ENCODE assay signal across 9 cellular contexts in the genomic region with DNA sequence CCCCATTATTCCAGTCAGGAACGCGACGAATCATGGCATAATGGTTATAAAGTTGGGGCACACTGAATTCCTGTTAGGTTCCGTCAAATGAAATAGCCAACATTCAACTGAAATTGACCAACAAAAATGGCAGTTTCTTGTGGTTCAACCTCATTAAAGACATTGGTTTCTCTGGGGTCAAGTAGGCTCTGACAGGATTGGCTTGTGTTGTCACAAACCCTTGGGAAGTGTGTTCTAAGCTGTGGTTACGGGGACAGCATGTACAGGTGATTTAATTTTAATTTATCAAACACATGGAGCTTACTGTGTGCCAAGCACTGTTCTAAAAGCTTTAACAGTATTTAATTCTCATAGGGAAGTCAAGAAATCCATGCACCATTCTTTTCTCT. TPM values are rescaled to one million over a fixed set of nuclear protein-coding genes. Genes with fewer than 3 reads are reported as not detected.
A peak's percentile ranks its signal among the peaks of the same experiment; 100 is the strongest.
DNase-seq lines count a peak whose midpoint lies in the region; ATAC-seq lines count a peak whose summit lies in the region.
"Had no signal": no experiment of that assay in that cellular context is flagged by ENCODE, and none has a peak within 500 bp of the region (broad histone marks: within the 10 kb centered on the region; RNA-seq: fewer than 3 reads in every experiment).

No MANE protein-coding gene starts in this region.

- H3K27me3 Mint-ChIP-seq in activated T-cell treated with anti-CD3 and anti-CD28 coated beads, Interleukin-2, amount 50 U/mL, for 4 hours (ENCODE audit: low read depth), result peaks cover 12% of the 10 kb centered on the region
- H3K27me3 Mint-ChIP-seq in activated naive CD8-positive, alpha-beta T cell, result peaks cover 3% of the 10 kb centered on the region
- H3K27me3 Mint-ChIP-seq in immature natural killer cell (ENCODE audit: low read depth in 3 of 3), result peaks cover 0 to 5% (median 0%) of the 10 kb centered on the region in 3 donors

- no peaks in the 10 kb centered on the region for H3K9me3 Mint-ChIP-seq in activated T-cell treated with anti-CD3 and anti-CD28 coated beads, Interleukin-2, amount 50 U/mL, for 4 hours
- H3K9me3 Mint-ChIP-seq in activated naive CD8-positive, alpha-beta T cell (ENCODE audit: low read depth), result no peaks in the 10 kb centered on the region
- no peaks in the 10 kb centered on the region for H3K9me3 Mint-ChIP-seq in immature natural killer cell

- H3K27ac Mint-ChIP-seq in activated naive CD8-positive, alpha-beta T cell, result no peak overlapping the region
- peak overlapping the region in 1 of 6 donors; percentile 51 for H3K27ac Mint-ChIP-seq in immature natural killer cell

- no peak for ATAC-seq in activated T-cell treated with anti-CD3 and anti-CD28 coated beads, Interleukin-2, amount 50 U/mL, for 4 hours

- H3K36me3 Mint-ChIP-seq in activated T-cell treated with anti-CD3 and anti-CD28 coated beads, Interleukin-2, amount 50 U/mL, for 4 hours (ENCODE audit: insufficient read depth), result no peaks in the 10 kb centered on the region
- no peaks in the 10 kb centered on the region for H3K36me3 Mint-ChIP-seq in activated naive CD8-positive, alpha-beta T cell
- H3K36me3 Mint-ChIP-seq in immature natural killer cell, result no peaks in the 10 kb centered on the region

- H3K27ac ChIP-seq in temporal lobe (ENCODE audit: low read depth, low read length), result peak overlapping the region; percentile 67

- no peak for DNase-seq in activated T-cell treated with anti-CD3 and anti-CD28 coated beads, Interleukin-2, amount 50 U/mL, for 4 hours
- DNase-seq in activated T-cell treated with anti-CD3 and anti-CD28 coated beads, Interleukin-2, amount 50 U/mL, for 1 hour, result no peak
- DNase-seq in immature natural killer cell (no peak), dedifferentiated amniotic fluid mesenchymal stem cell (ENCODE audit: extremely low spot score) (no peak), NCI-H2196 (lab: John Stamatoyannopoulos, UW; ENCODE audit: unreplicated experiment) (no peak), CD1c-positive myeloid dendritic cell (ENCODE audit: extremely low spot score) (no peak)
- DNase-seq: T1000 had no signal

- H3K4me3 Mint-ChIP-seq in activated T-cell treated with anti-CD3 and anti-CD28 coated beads, Interleukin-2, amount 50 U/mL, for 4 hours, result peak overlapping the region; percentile 69
- peak overlapping the region; percentile 70 for H3K4me3 Mint-ChIP-seq in activated naive CD8-positive, alpha-beta T cell
- peak overlapping the region; percentile 38 to 79 (median 67) for H3K4me3 Mint-ChIP-seq in immature natural killer cell

- peaks cover 2% of the 10 kb centered on the region for H3K4me1 Mint-ChIP-seq in activated T-cell treated with anti-CD3 and anti-CD28 coated beads, Interleukin-2, amount 50 U/mL, for 4 hours (ENCODE audit: low read depth)
- H3K4me1 Mint-ChIP-seq in activated naive CD8-positive, alpha-beta T cell (ENCODE audit: low read depth), result no peaks in the 10 kb centered on the region
- H3K4me1 Mint-ChIP-seq in immature natural killer cell, result peaks cover 0 to 5% of the 10 kb centered on the region in 2 donors

RNA-seq across cellular contexts. Expression of a gene that starts 0.8 kb away (rescaled TPM):
- under 1 TPM; 0.05 to 0.16 (median 0.10) TPM for total RNA-seq in activated T-cell treated with anti-CD3 and anti-CD28 coated beads, Interleukin-2, amount 50 U/mL, for 4 hours
- polyA plus RNA-seq in immature natural killer cell, result under 1 TPM in 2 of 3 donors, not detected in 1; 0.08 to 0.11 TPM
- total RNA-seq in temporal lobe, result 3.0 TPM
